21 cellular contexts compared by ENCODE assay signal in genomic region chr2:182836451-182836850, GRCh38. TPM values are rescaled to one million over a fixed set of nuclear protein-coding genes. Genes with fewer than 3 reads are reported as not detected.
DNase-seq lines count a peak whose midpoint lies in the region; ATAC-seq and TF ChIP-seq lines count a peak whose summit lies in the region.
"Had no signal": no experiment of that assay in that cellular context is flagged by ENCODE, and none has a peak within 500 bp of the region (broad histone marks: within the 10 kb centered on the region; RNA-seq: fewer than 3 reads in every experiment).

No MANE protein-coding gene starts in this region.

- no peak overlapping the region for H2AFZ ChIP-seq in hepatocyte

- no peaks in the 10 kb centered on the region for H3K9me3 ChIP-seq in adipocyte (ENCODE audit: control insufficient read depth, low read length)
- H3K9me3 ChIP-seq in hepatocyte (ENCODE audit: low read depth) = no peaks in the 10 kb centered on the region
- H3K9me3 ChIP-seq in aorta (ENCODE audit: control insufficient read depth, low read length) = no peaks in the 10 kb centered on the region
- H3K9me3 ChIP-seq: BE2C had no signal

- H3K4me3 ChIP-seq in adipocyte (ENCODE audit: low read length) (no peak overlapping the region), hepatocyte (no peak overlapping the region), aorta (ENCODE audit: low read length in 2 of 2) (no peak overlapping the region)

- peak overlapping the region; percentile 32 for H3K4me2 ChIP-seq in hepatocyte

- TF ChIP-seq CTCF in hepatocyte (IDR thresholded peaks at IDR 0.05; ENCODE audit: poor library complexity) = no peak

- H3K27ac ChIP-seq in hepatocyte (no peak overlapping the region), aorta (ENCODE audit: low read depth in 1 of 2, low read length in 2 of 2) (no peak overlapping the region)

- 71% methylated on average over 3 of the region's 3 CpGs for WGBS in hepatocyte (ENCODE audit: low lambda C conversion rate, missing lambda C conversion rate)
- 71 to 81% methylated on average over 3 of the region's 3 CpGs for WGBS in aorta, 2 donors

- H3K27me3 ChIP-seq in adipocyte (replicated peaks; ENCODE audit: control insufficient read depth, insufficient read depth, low read length) (no peaks in the 10 kb centered on the region), hepatocyte (no peaks in the 10 kb centered on the region), aorta (ENCODE audit: control insufficient read depth in 1 of 2, insufficient read depth in 2 of 2, low read length in 1 of 2) (no peaks in the 10 kb centered on the region)
- H3K27me3 ChIP-seq: BE2C had no signal

- intact Hi-C loops in aorta (cut with DNase I) = no loop called here

- H3K4me1 ChIP-seq in adipocyte (ENCODE audit: control insufficient read depth, insufficient read depth, low read length) = no peaks in the 10 kb centered on the region
- peaks cover 29% of the 10 kb centered on the region for H3K4me1 ChIP-seq in hepatocyte (ENCODE audit: insufficient read depth)
- peaks cover 0 to 3% of the 10 kb centered on the region in 2 donors for H3K4me1 ChIP-seq in aorta (ENCODE audit: control insufficient read depth in 1 of 2, insufficient read depth in 2 of 2, low read length in 2 of 2)
- H3K4me1 ChIP-seq: BE2C had no signal

- no peaks in the 10 kb centered on the region for H4K20me1 ChIP-seq in hepatocyte (ENCODE audit: insufficient read depth, poor library complexity, severe bottlenecking)

- no peaks in the 10 kb centered on the region for H3K9me2 ChIP-seq in hepatocyte (replicated peaks; ENCODE audit: insufficient read depth)

- H3K36me3 ChIP-seq in adipocyte (ENCODE audit: control insufficient read depth, insufficient read depth, low read length, severe bottlenecking) = no peaks in the 10 kb centered on the region
- H3K36me3 ChIP-seq in hepatocyte (replicated peaks; ENCODE audit: insufficient read depth, low read depth) = no peaks in the 10 kb centered on the region
- H3K36me3 ChIP-seq in aorta (ENCODE audit: control insufficient read depth in 1 of 2, insufficient read depth in 2 of 2, low read length in 1 of 2) = no peaks in the 10 kb centered on the region
- H3K36me3 ChIP-seq: BE2C had no signal

- no peaks in the 10 kb centered on the region for H3K79me2 ChIP-seq in hepatocyte

- ATAC-seq in HG03571 (IDR thresholded peaks at IDR 0.05; ENCODE audit: unreplicated experiment) = no peak
- ATAC-seq in aorta (ENCODE audit: low FRiP score) = no peak
- ATAC-seq in GM21576 (IDR thresholded peaks at IDR 0.05; ENCODE audit: unreplicated experiment) = no peak
- ATAC-seq: HCT116 had no signal

- no peak overlapping the region for H3K9ac ChIP-seq in adipocyte (ENCODE audit: low read length)

- DNase-seq in adipocyte (ENCODE audit: low read depth) = peak; percentile 32
- DNase-seq in cerebellum (ENCODE audit: low spot score) = peak; percentile 32
- no peak for DNase-seq in hepatocyte (ENCODE audit: low spot score)
- DNase-seq in pons (ENCODE audit: low spot score) = peak; percentile 5
- no peak for DNase-seq in aorta
- DNase-seq: ACHN; BE2C; CD4-positive, CD25-positive, alpha-beta regulatory T cell; CD8-positive, alpha-beta memory T cell; COR-L47; DMS 273 treated with DMSO at 0.1 percent for 48 hours; DMS53; DND-41; EL; GOT3; H7; HFFc6; IMR-90 had no signal

RNA-seq across cellular contexts. Expression of gene FRZB, which starts 30.0 kb away (rescaled TPM):
- total RNA-seq in cerebellum = 10.2 TPM
- 72.9 and 118 TPM in 2 replicates for total RNA-seq in hepatocyte
- 375 and 534 TPM in 2 replicates for polyA plus RNA-seq in hepatocyte
- 100 to 1,000 TPM in 1 of 2 donors, 10 to 100 TPM in 1; 71.4 to 122 TPM for total RNA-seq in aorta
- 100 to 1,000 TPM in 1 of 2 donors, 10 to 100 TPM in 1; 47.9 to 277 TPM for polyA plus RNA-seq in aorta
- total RNA-seq: CD4-positive, CD25-positive, alpha-beta regulatory T cell; CD8-positive, alpha-beta memory T cell had no signal
- polyA plus RNA-seq: CD4-positive, CD25-positive, alpha-beta regulatory T cell; CD8-positive, alpha-beta memory T cell had no signal

Comparison
In these comparisons a context has a peak if more than half of its experiments do, and no peak if none do; other contexts are left out.
1. DNase-seq: peak in adipocyte (single experiment), cerebellum (single experiment) and pons (single experiment); none in hepatocyte (single experiment) and aorta (0 of 2).